ENCODE assay signal across 12 cellular contexts in genomic region chr2:185628985-185629384, GRCh38.
A peak's percentile ranks its signal among the peaks of the same experiment; 100 is the strongest.
DNase-seq lines count a peak whose midpoint lies in the region; ATAC-seq and TF ChIP-seq lines count a peak whose summit lies in the region.
"Had no signal": no experiment of that assay in that cellular context is flagged by ENCODE, and none has a peak within 500 bp of the region (broad histone marks: within the 10 kb centered on the region; RNA-seq: fewer than 3 reads in every experiment).

No MANE protein-coding gene starts in this region.

- H3K27me3 ChIP-seq in BE2C (no peaks in the 10 kb centered on the region), MG63 (no peaks in the 10 kb centered on the region), mesenchymal stem cell (ENCODE audit: control insufficient read depth in 1 of 2, insufficient read depth in 1 of 2, low read length in 2 of 2) (no peaks in the 10 kb centered on the region)
- no peaks in the 10 kb centered on the region for H3K27me3 ChIP-seq in effector memory CD4-positive, alpha-beta T cell (replicated peaks; ENCODE audit: control insufficient read depth, insufficient read depth, low read length, poor library complexity, severe bottlenecking)

- ATAC-seq in GM19351 (IDR thresholded peaks at IDR 0.05; ENCODE audit: unreplicated experiment), result peak; percentile 80
- ATAC-seq: psoas muscle had no signal

- no peaks in the 10 kb centered on the region for H3K36me3 ChIP-seq in BE2C
- no peaks in the 10 kb centered on the region for H3K36me3 ChIP-seq in MG63
- H3K36me3 ChIP-seq in mesenchymal stem cell (ENCODE audit: control insufficient read depth in 1 of 2, insufficient read depth in 2 of 2, low read depth in 1 of 2, low read length in 2 of 2), result no peaks in the 10 kb centered on the region
- H3K36me3 ChIP-seq in effector memory CD4-positive, alpha-beta T cell (ENCODE audit: control insufficient read depth, insufficient read depth, low read length), result no peaks in the 10 kb centered on the region

- H2BK15ac ChIP-seq in mesenchymal stem cell (ENCODE audit: low read depth, poor library complexity, severe bottlenecking), result no peak overlapping the region

- DNase-seq in BE2C (peak; percentile 11), MG63 (peak; percentile 3), epithelial cell of proximal tubule (ENCODE audit: low read depth) (no peak), T-helper 9 cell (no peak), NCI-H2196 treated with DMSO at 0.1 percent for 48 hours (lab: John Stamatoyannopoulos, UW; ENCODE audit: unreplicated experiment) (no peak), mesenchymal stem cell (no peak)
- DNase-seq in effector memory CD4-positive, alpha-beta T cell, result no peak
- DNase-seq: anterior cingulate cortex, head of caudate nucleus, psoas muscle, T1000 had no signal

- 17% methylated on average over 3 of the region's 5 CpGs for WGBS in mesenchymal stem cell

- H3K23ac ChIP-seq in mesenchymal stem cell (ENCODE audit: low read length in 2 of 2), result no peak overlapping the region

- H3K4me3 ChIP-seq in BE2C (ENCODE audit: low read depth, low read length), result no peak overlapping the region
- no peak overlapping the region for H3K4me3 ChIP-seq in MG63
- H3K4me3 ChIP-seq in epithelial cell of proximal tubule (ENCODE audit: low read depth, low read length), result no peak overlapping the region
- H3K4me3 ChIP-seq in mesenchymal stem cell (ENCODE audit: insufficient read depth in 1 of 2, low read depth in 1 of 2, low read length in 2 of 2), result no peak overlapping the region
- H3K4me3 ChIP-seq in effector memory CD4-positive, alpha-beta T cell (ENCODE audit: insufficient read depth, low read depth, low read length, poor library complexity, severe bottlenecking), result no peak overlapping the region
- H3K4me3 ChIP-seq: psoas muscle had no signal

- H3K14ac ChIP-seq in mesenchymal stem cell (ENCODE audit: low read length in 2 of 2), result no peak overlapping the region

- H2BK12ac ChIP-seq in mesenchymal stem cell (ENCODE audit: low read length in 2 of 2), result no peak overlapping the region

- peaks cover 3% of the 10 kb centered on the region for H3K79me1 ChIP-seq in mesenchymal stem cell (replicated peaks; ENCODE audit: low read length, poor library complexity, severe bottlenecking)

- H4K8ac ChIP-seq in mesenchymal stem cell (ENCODE audit: low read length), result no peak overlapping the region

- no peaks in the 10 kb centered on the region for H3K4me1 ChIP-seq in BE2C
- H3K4me1 ChIP-seq in mesenchymal stem cell (ENCODE audit: control insufficient read depth, insufficient read depth, low read depth, low read length), result no peaks in the 10 kb centered on the region
- no peaks in the 10 kb centered on the region for H3K4me1 ChIP-seq in effector memory CD4-positive, alpha-beta T cell (ENCODE audit: control insufficient read depth, insufficient read depth, low read length, poor library complexity, severe bottlenecking)
- H3K4me1 ChIP-seq: psoas muscle had no signal

- H2AFZ ChIP-seq in mesenchymal stem cell (ENCODE audit: low read depth, low read length), result no peak overlapping the region

- H3K9me3 ChIP-seq in BE2C (no peaks in the 10 kb centered on the region), MG63 (no peaks in the 10 kb centered on the region), mesenchymal stem cell (ENCODE audit: control insufficient read depth, low read length) (no peaks in the 10 kb centered on the region)
- no peaks in the 10 kb centered on the region for H3K9me3 ChIP-seq in effector memory CD4-positive, alpha-beta T cell (ENCODE audit: control insufficient read depth, low read length)
- H3K9me3 ChIP-seq: psoas muscle had no signal

- H2BK120ac ChIP-seq in mesenchymal stem cell (ENCODE audit: low read depth, low read length), result no peak overlapping the region

- H3K27ac ChIP-seq in mesenchymal stem cell (ENCODE audit: low read length, poor library complexity, severe bottlenecking), result no peak overlapping the region
- no peak overlapping the region for H3K27ac ChIP-seq in effector memory CD4-positive, alpha-beta T cell (ENCODE audit: insufficient read depth, low read length, poor library complexity, severe bottlenecking)
- H3K27ac ChIP-seq: psoas muscle had no signal

- peak overlapping the region in 1 of 2 experiments; percentile 1 for H3K18ac ChIP-seq in mesenchymal stem cell (ENCODE audit: low read depth in 1 of 2, low read length in 2 of 2)

- H4K91ac ChIP-seq in mesenchymal stem cell (ENCODE audit: low read length), result no peak overlapping the region

- H3K9ac ChIP-seq in mesenchymal stem cell (ENCODE audit: low read length), result no peak overlapping the region

- no peak overlapping the region for H3K4ac ChIP-seq in mesenchymal stem cell (ENCODE audit: low read depth in 1 of 2, low read length in 2 of 2)

- H2BK5ac ChIP-seq in mesenchymal stem cell (ENCODE audit: low read depth, low read length, poor library complexity, severe bottlenecking), result no peak overlapping the region

- H3K4me2 ChIP-seq in mesenchymal stem cell (ENCODE audit: low read length, poor library complexity, severe bottlenecking), result no peak overlapping the region

- no peak overlapping the region for H2AK5ac ChIP-seq in mesenchymal stem cell (ENCODE audit: low read length, severe bottlenecking)

- TF ChIP-seq CTCF in BE2C (IDR thresholded peaks at IDR 0.05; ENCODE audit: low read depth, low read length) (peak; percentile 24; the same call in 1 of the 2 replicates), epithelial cell of proximal tubule (conservative IDR thresholded peaks at IDR 0.05; ENCODE audit: low read depth, low read length) (peak; percentile 48)

Comparison
In these comparisons a context has a peak if more than half of its experiments do, and no peak if none do; other contexts are left out.
1. DNase-seq: peak in BE2C (single experiment) and MG63 (single experiment); none in epithelial cell of proximal tubule (single experiment), T-helper 9 cell (single experiment), NCI-H2196 treated with DMSO at 0.1 percent for 48 hours (single experiment), mesenchymal stem cell (single experiment) and effector memory CD4-positive, alpha-beta T cell (0 of 3).